17 cellular contexts compared by ENCODE assay signal in genomic region chr1:182752077-182752826, GRCh38. TPM values are rescaled to one million over a fixed set of nuclear protein-coding genes. Genes with fewer than 3 reads are reported as not detected.
DNase-seq lines count a peak whose midpoint lies in the region; ATAC-seq and TF ChIP-seq lines count a peak whose summit lies in the region.
"Had no signal": no experiment of that assay in that cellular context is flagged by ENCODE, and none has a peak within 500 bp of the region (broad histone marks: within the 10 kb centered on the region; RNA-seq: fewer than 3 reads in every experiment).

No MANE protein-coding gene starts in this region.

- 57 to 71% methylated on average over 10 of the region's 10 CpGs for WGBS in sigmoid colon, 2 donors

- peaks cover 0 to 7% (median 0%) of the 10 kb centered on the region in 4 donors for H3K4me1 ChIP-seq in sigmoid colon
- H3K4me1 ChIP-seq: suprapubic skin had no signal

- no peaks in the 10 kb centered on the region for H3K27me3 ChIP-seq in sigmoid colon

- no peaks in the 10 kb centered on the region for H3K36me3 ChIP-seq in sigmoid colon
- H3K36me3 ChIP-seq: suprapubic skin had no signal

- H3K36me3 Mint-ChIP-seq in brain, result no peaks in the 10 kb centered on the region
- H3K36me3 Mint-ChIP-seq: activated naive CD8-positive, alpha-beta T cell treated with anti-CD3 and anti-CD28 coated beads for 36 hours; T-cell had no signal

- intact Hi-C loops in sigmoid colon (cut with DNase I), result no loop called here

- TF ChIP-seq CTCF in brain (conservative IDR thresholded peaks at IDR 0.05), result no peak
- no peak for TF ChIP-seq CTCF in sigmoid colon (IDR thresholded peaks at IDR 0.05)

- DNase-seq in GM04504 (ENCODE audit: low read depth) (peak; percentile 18), iPS-NIHi7 (ENCODE audit: extremely low spot score) (peak; percentile 25), sigmoid colon (peak; percentile 79)
- DNase-seq in stimulated activated CD4-positive, alpha-beta T cell treated with anti-CD3 and anti-CD28 coated beads, Interleukin-4, amount 100 ng/mL, for 1 hour, result no peak
- DNase-seq in activated CD8-positive, alpha-beta memory T cell treated with anti-CD3 and anti-CD28 coated beads for 24 hours, result no peak
- no peak for DNase-seq in stimulated activated naive CD4-positive, alpha-beta T cell treated with Interleukin-2 at 50 U/mL for 16 hours (lab: John Stamatoyannopoulos, UW)
- DNase-seq: activated naive CD8-positive, alpha-beta T cell treated with anti-CD3 and anti-CD28 coated beads for 36 hours; COR-L47; MV-4-11; naive B cell; small intestine; T-cell had no signal

- no peaks in the 10 kb centered on the region for H3K9me3 ChIP-seq in sigmoid colon
- H3K9me3 ChIP-seq: suprapubic skin had no signal

- H3K4me1 Mint-ChIP-seq in brain, result peaks cover 51% of the 10 kb centered on the region
- H3K4me1 Mint-ChIP-seq: naive B cell, T-cell had no signal

- H3K27me3 Mint-ChIP-seq in brain, result peaks cover 3% of the 10 kb centered on the region

- no peak for TF ChIP-seq POLR2A in sigmoid colon (IDR thresholded peaks at IDR 0.05)

- ATAC-seq in GM18519 (IDR thresholded peaks at IDR 0.05; ENCODE audit: low FRiP score, unreplicated experiment), result no peak
- ATAC-seq: activated CD4-positive, CD25-positive, alpha-beta regulatory T cell treated with anti-CD3 and anti-CD28 coated beads, Interleukin-2, amount 50 U/mL, for 24 hours; T-cell had no signal

- peak overlapping the region in 2 of 4 donors; percentile 15 to 51 for H3K27ac ChIP-seq in sigmoid colon
- H3K27ac ChIP-seq: coronary artery, suprapubic skin had no signal

- peak overlapping the region in 4 of 5 experiments; percentile 21 to 77 (median 50) for H3K27ac Mint-ChIP-seq in brain
- H3K27ac Mint-ChIP-seq: activated naive CD8-positive, alpha-beta T cell treated with anti-CD3 and anti-CD28 coated beads for 36 hours; naive B cell; T-cell had no signal

- H3K4me3 ChIP-seq in sigmoid colon, result no peak overlapping the region
- H3K4me3 ChIP-seq: coronary artery, suprapubic skin had no signal

- H3K4me3 Mint-ChIP-seq in brain, result peak overlapping the region in 1 of 5 experiments; percentile 3
- H3K4me3 Mint-ChIP-seq: activated naive CD8-positive, alpha-beta T cell treated with anti-CD3 and anti-CD28 coated beads for 36 hours; naive B cell; T-cell had no signal

- H3K9me3 Mint-ChIP-seq in brain, result peaks cover 3 to 11% (median 7%) of the 10 kb centered on the region in 5 experiments
- H3K9me3 Mint-ChIP-seq: activated naive CD8-positive, alpha-beta T cell treated with anti-CD3 and anti-CD28 coated beads for 36 hours; T-cell had no signal

- TF ChIP-seq EP300 in sigmoid colon (IDR thresholded peaks at IDR 0.05), result no peak

RNA-seq across cellular contexts. Expression of gene NPL, which starts 37.3 kb away (rescaled TPM):
- 3.2 TPM for polyA plus RNA-seq in brain (ENCODE audit: insufficient read depth, low read depth, low replicate concordance)
- 10 to 100 TPM in 2 of 4 donors, 1 to 10 TPM in 2; 7.2 to 13.0 (median 11.1) TPM for total RNA-seq in sigmoid colon
- 10 to 100 TPM in 2 of 3 donors, 1 to 10 TPM in 1; 9.2 to 19.9 (median 12.6) TPM for polyA plus RNA-seq in sigmoid colon

Comparison
In these comparisons a context has a peak if more than half of its experiments do, and no peak if none do; other contexts are left out.
1. DNase-seq: peak in GM04504 (single experiment), iPS-NIHi7 (single experiment) and sigmoid colon (single experiment); none in stimulated activated CD4-positive, alpha-beta T cell treated with anti-CD3 and anti-CD28 coated beads, Interleukin-4, amount 100 ng/mL, for 1 hour (single experiment), activated CD8-positive, alpha-beta memory T cell treated with anti-CD3 and anti-CD28 coated beads for 24 hours (single experiment) and stimulated activated naive CD4-positive, alpha-beta T cell treated with Interleukin-2 at 50 U/mL for 16 hours (single experiment).